In genomic region chr15:75028991-75029377, GRCh38 we compare ENCODE assay signal across 8 cellular contexts. TPM values are rescaled to one million over a fixed set of nuclear protein-coding genes. Genes with fewer than 3 reads are reported as not detected.
DNase-seq lines count a peak whose midpoint lies in the region; ATAC-seq and TF ChIP-seq lines count a peak whose summit lies in the region.

No MANE protein-coding gene starts in this region.

- H3K9me3 ChIP-seq in T-helper 17 cell (ENCODE audit: control insufficient read depth, low read length, poor library complexity, severe bottlenecking) (no peaks in the 10 kb centered on the region), tibial artery (no peaks in the 10 kb centered on the region)

- no peak for TF ChIP-seq CTCF in tibial artery (IDR thresholded peaks at IDR 0.05)

- no peaks in the 10 kb centered on the region for H3K36me3 ChIP-seq in tibial artery

- H3K27me3 ChIP-seq in tibial artery: no peaks in the 10 kb centered on the region

- H3K27ac Mint-ChIP-seq in activated naive CD4-positive, alpha-beta T cell treated with anti-CD3 and anti-CD28 coated beads, Interleukin-2, amount 50 U/mL, for 72 hours: peak overlapping the region; percentile 1 to 88
- H3K27ac Mint-ChIP-seq in T-helper 17 cell: peak overlapping the region; percentile 34

- peak overlapping the region; percentile 78 to 84 for H3K27ac ChIP-seq in tibial artery

- ATAC-seq in activated naive CD4-positive, alpha-beta T cell treated with anti-CD3 and anti-CD28 coated beads, Interleukin-2, amount 50 U/mL, for 72 hours: peak; percentile 23 to 36
- ATAC-seq in T-helper 17 cell: peak; percentile 32
- ATAC-seq in left lobe of liver: peak; percentile 17
- no peak for ATAC-seq in HG02973 (IDR thresholded peaks at IDR 0.05; ENCODE audit: unreplicated experiment)

- H3K4me1 Mint-ChIP-seq in T-helper 17 cell: peaks cover 32% of the 10 kb centered on the region

- H3K4me3 ChIP-seq in tibial artery: no peak overlapping the region

- no peaks in the 10 kb centered on the region for H3K9me3 Mint-ChIP-seq in activated naive CD4-positive, alpha-beta T cell treated with anti-CD3 and anti-CD28 coated beads, Interleukin-2, amount 50 U/mL, for 72 hours

- no peak overlapping the region for H3K4me3 Mint-ChIP-seq in T-helper 17 cell

- H3K36me3 Mint-ChIP-seq in activated naive CD4-positive, alpha-beta T cell treated with anti-CD3 and anti-CD28 coated beads, Interleukin-2, amount 50 U/mL, for 72 hours: peaks cover 2 to 10% of the 10 kb centered on the region in 2 donors
- H3K36me3 Mint-ChIP-seq in T-helper 17 cell (ENCODE audit: low read depth): no peaks in the 10 kb centered on the region

- H3K27me3 Mint-ChIP-seq in T-helper 17 cell: no peaks in the 10 kb centered on the region

- H3K4me1 ChIP-seq in tibial artery: peaks cover 8 to 56% (median 45%) of the 10 kb centered on the region in 4 donors

- DNase-seq in activated naive CD4-positive, alpha-beta T cell treated with anti-CD3 and anti-CD28 coated beads, Interleukin-2, amount 50 U/mL, for 72 hours (ENCODE audit: low spot score in 2 of 2): no peak
- DNase-seq in activated naive CD4-positive, alpha-beta T cell treated with Interleukin-2 at 50 U/mL for 16 hours: no peak
- DNase-seq in T-helper 17 cell: no peak
- DNase-seq in left lobe of liver (ENCODE audit: low spot score): no peak
- no peak for DNase-seq in tibial artery
- no peak for DNase-seq in NCI-H510A treated with DMSO at 0.1 percent for 48 hours (lab: John Stamatoyannopoulos, UW)
- DNase-seq in NOMO-1 treated with dmso at 0.1 percent for 144 hours (lab: John Stamatoyannopoulos, UW; ENCODE audit: unreplicated experiment): no peak

- intact Hi-C loops in tibial artery (cut with DNase I; ENCODE audit: low total_unique reads): loop anchor here (5.0 kb wide), 1 partner anchor 72 kb away; the partner anchor contains the start of gene RPP25

RNA-seq across cellular contexts. Expression of gene PPCDC, which starts 5.6 kb away (rescaled TPM):
- total RNA-seq in activated naive CD4-positive, alpha-beta T cell treated with anti-CD3 and anti-CD28 coated beads, Interleukin-2, amount 50 U/mL, for 72 hours: 10 to 100 TPM; 16.3 to 20.4 TPM
- total RNA-seq in T-helper 17 cell (1 to 10 TPM; 8.9 to 9.5 TPM), left lobe of liver (5.4 TPM)

RNA-seq across cellular contexts. Expression of gene SCAMP5, which starts 33.6 kb away (rescaled TPM):
- 10 to 100 TPM in 1 of 2 donors, 1 to 10 TPM in 1; 3.7 to 11.4 TPM for total RNA-seq in activated naive CD4-positive, alpha-beta T cell treated with anti-CD3 and anti-CD28 coated beads, Interleukin-2, amount 50 U/mL, for 72 hours
- total RNA-seq in T-helper 17 cell (1 to 10 TPM; 3.9 to 4.3 TPM), left lobe of liver (0.73 TPM)
